Comparison of ENCODE assay signal across 6 cellular contexts in genomic region chr5:156274455-156274854, GRCh38. TPM values are rescaled to one million over a fixed set of nuclear protein-coding genes. Genes with fewer than 3 reads are reported as not detected.
"Had no signal": no experiment of that assay in that cellular context is flagged by ENCODE, and none has a peak within 500 bp of the region (broad histone marks: within the 10 kb centered on the region; RNA-seq: fewer than 3 reads in every experiment).

No MANE protein-coding gene starts in this region.

- DNase-seq: H9, HCEC 1CT, KG1 had no signal

- H3K4me2 ChIP-seq: GM23338 had no signal

- H2AFZ ChIP-seq: GM23338 had no signal

- H3K4me3 ChIP-seq: GM23338 had no signal

- ATAC-seq: GM23338 had no signal

RNA-seq across cellular contexts. Expression of gene SGCD, which starts 52.5 kb away (rescaled TPM):
- total RNA-seq: HT-29 had no signal
- polyA plus RNA-seq: IgD-negative memory B cell had no signal
